ENCODE assay signal across 23 cellular contexts in genomic region chr12:19954163-19954562, GRCh38.
"Had no signal": no experiment of that assay in that cellular context is flagged by ENCODE, and none has a peak within 500 bp of the region (broad histone marks: within the 10 kb centered on the region; RNA-seq: fewer than 3 reads in every experiment).

No MANE protein-coding gene starts in this region.

- H3K9me3 ChIP-seq: MG63, Peyer's patch, SK-N-SH had no signal

- ATAC-seq: HepG2 had no signal

- H3K27ac ChIP-seq: PC-9, Peyer's patch had no signal

- H3K4me1 ChIP-seq: Peyer's patch had no signal

- H3K4me3 ChIP-seq: MG63, PC-9, Peyer's patch had no signal

- DNase-seq: IMR-90; KG1; MG63; NCI-H1092; NCI-H1105 treated with DMSO at 0.1 percent for 48 hours; NCI-H1417 treated with DMSO at 0.1 percent for 48 hours; NCI-H146; NCI-H1694 treated with DMSO at 0.1 percent for 48 hours; NCI-H1930; NCI-H2081; NCI-H2171; NCI-H226; NCI-H446; NCI-H510A; NCI-H524 treated with DMSO at 0.1 percent for 48 hours; NCI-H69; NCI-H774; NK-92 treated with Interleukin-12 subunit alpha and Interleukin-12 subunit beta, amount 100 ng/mL, for 24 hours; PC-9; Peyer's patch; SHP77; SK-N-SH had no signal

- H3K36me3 ChIP-seq: MG63, Peyer's patch had no signal

- H3K27me3 ChIP-seq: MG63, Peyer's patch had no signal
